Comparison of ENCODE assay signal across 8 cellular contexts in genomic region chr3:143972495-143973351, GRCh38. TPM values are rescaled to one million over a fixed set of nuclear protein-coding genes. Genes with fewer than 3 reads are reported as not detected.
A peak's percentile ranks its signal among the peaks of the same experiment; 100 is the strongest.
DNase-seq lines count a peak whose midpoint lies in the region; ATAC-seq and TF ChIP-seq lines count a peak whose summit lies in the region.

No MANE protein-coding gene starts in this region.

- H3K36me3 Mint-ChIP-seq in activated T-cell treated with anti-CD3 and anti-CD28 coated beads, Interleukin-2, amount 50 U/mL, for 24 hours (ENCODE audit: low read depth) = peaks cover 11% of the 10 kb centered on the region

- peak overlapping the region; percentile 65 for H3K4me2 ChIP-seq in OCI-LY1 (ENCODE audit: low read length)

- H3K27ac ChIP-seq in HUES6 (ENCODE audit: low read depth, low read length) (peak overlapping the region; percentile 88), OCI-LY1 (ENCODE audit: low read depth, low read length, poor library complexity, severe bottlenecking) (peak overlapping the region; percentile 88)

- H3K79me2 ChIP-seq in OCI-LY1 (ENCODE audit: insufficient read depth, low read length) = peaks cover 43% of the 10 kb centered on the region

- H3K9ac ChIP-seq in HUES6 (ENCODE audit: low read length) (peak overlapping the region; percentile 90), OCI-LY1 (ENCODE audit: low read length) (peak overlapping the region; percentile 82)

- H3K4me3 Mint-ChIP-seq in activated T-cell treated with anti-CD3 and anti-CD28 coated beads, Interleukin-2, amount 50 U/mL, for 24 hours = peak overlapping the region; percentile 88

- H3K27me3 ChIP-seq in HUES6 (ENCODE audit: control insufficient read depth, insufficient read depth, low read length) (no peaks in the 10 kb centered on the region), OCI-LY1 (ENCODE audit: insufficient read depth, low read length) (no peaks in the 10 kb centered on the region)

- peak; percentile 62 for TF ChIP-seq CTCF in OCI-LY1 (IDR thresholded peaks at IDR 0.05; ENCODE audit: low read length)
- TF ChIP-seq CTCF in epithelial cell of proximal tubule (conservative IDR thresholded peaks at IDR 0.05; ENCODE audit: low read depth, low read length) = peak; percentile 41

- H3K4me3 ChIP-seq in HUES6 (ENCODE audit: low read depth, low read length) (peak overlapping the region; percentile 93), OCI-LY1 (ENCODE audit: low read depth, low read length, poor library complexity, severe bottlenecking) (peak overlapping the region; percentile 77), epithelial cell of proximal tubule (ENCODE audit: low read depth, low read length) (peak overlapping the region; percentile 79)

- H3K27ac Mint-ChIP-seq in activated T-cell treated with anti-CD3 and anti-CD28 coated beads, Interleukin-2, amount 50 U/mL, for 24 hours = peak overlapping the region; percentile 89

- H3K9me2 ChIP-seq in OCI-LY1 (ENCODE audit: low read depth, low read length) = no peaks in the 10 kb centered on the region

- ATAC-seq in GM21515 (IDR thresholded peaks at IDR 0.05; ENCODE audit: unreplicated experiment) = peak; percentile 33

- H2AFZ ChIP-seq in OCI-LY1 (ENCODE audit: low read length) = no peak overlapping the region

- H3K9me3 ChIP-seq in HUES6 (ENCODE audit: control insufficient read depth, insufficient read depth, low read depth, low read length) (no peaks in the 10 kb centered on the region), OCI-LY1 (ENCODE audit: low read length) (no peaks in the 10 kb centered on the region)

- H3F3A ChIP-seq in OCI-LY1 (ENCODE audit: insufficient read depth, low read length) = no peaks in the 10 kb centered on the region

- no peaks in the 10 kb centered on the region for H3K9me3 Mint-ChIP-seq in activated T-cell treated with anti-CD3 and anti-CD28 coated beads, Interleukin-2, amount 50 U/mL, for 24 hours

- H3K4me1 Mint-ChIP-seq in activated T-cell treated with anti-CD3 and anti-CD28 coated beads, Interleukin-2, amount 50 U/mL, for 24 hours (ENCODE audit: low read depth) = peaks cover 39% of the 10 kb centered on the region

- no peaks in the 10 kb centered on the region; the same call in 1 of the 2 replicates for H4K20me1 ChIP-seq in OCI-LY1 (ENCODE audit: insufficient read depth, low read length)

- peaks cover 10% of the 10 kb centered on the region for H3K27me3 Mint-ChIP-seq in activated T-cell treated with anti-CD3 and anti-CD28 coated beads, Interleukin-2, amount 50 U/mL, for 24 hours

- H3K4me1 ChIP-seq in HUES6 (ENCODE audit: control insufficient read depth, insufficient read depth, low read length) (peaks cover 27% of the 10 kb centered on the region), OCI-LY1 (ENCODE audit: insufficient read depth, low read length, severe bottlenecking) (peaks cover 51% of the 10 kb centered on the region)

- DNase-seq in DMS114 treated with DMSO at 0.1 percent for 48 hours (lab: John Stamatoyannopoulos, UW; ENCODE audit: unreplicated experiment) (peak; percentile 28), epithelial cell of proximal tubule (ENCODE audit: low read depth) (no peak), mucosa of gallbladder (ENCODE audit: low spot score) (peak; percentile 78)
- peak; percentile 82 for DNase-seq in activated T-cell treated with anti-CD3 and anti-CD28 coated beads, Interleukin-2, amount 50 U/mL, for 24 hours
- DNase-seq in stimulated activated CD8-positive, alpha-beta memory T cell treated with anti-CD3 and anti-CD28 coated beads, Interleukin-4, amount 100 ng/mL, for 24 hours (ENCODE audit: low read depth) = peak; percentile 33

- H3K36me3 ChIP-seq in HUES6 (ENCODE audit: control insufficient read depth, insufficient read depth, low read length) = no peaks in the 10 kb centered on the region
- H3K36me3 ChIP-seq in OCI-LY1 (ENCODE audit: insufficient read depth, low read length) = no peaks in the 10 kb centered on the region

RNA-seq across cellular contexts. Expression of gene DIPK2A, which starts 1.1 kb away (rescaled TPM):
- total RNA-seq in epithelial cell of proximal tubule (12.6 and 17.5 TPM in 2 replicates), mucosa of gallbladder (44.1 TPM)
